ENCODE assay signal across 8 cellular contexts in the genomic region with DNA sequence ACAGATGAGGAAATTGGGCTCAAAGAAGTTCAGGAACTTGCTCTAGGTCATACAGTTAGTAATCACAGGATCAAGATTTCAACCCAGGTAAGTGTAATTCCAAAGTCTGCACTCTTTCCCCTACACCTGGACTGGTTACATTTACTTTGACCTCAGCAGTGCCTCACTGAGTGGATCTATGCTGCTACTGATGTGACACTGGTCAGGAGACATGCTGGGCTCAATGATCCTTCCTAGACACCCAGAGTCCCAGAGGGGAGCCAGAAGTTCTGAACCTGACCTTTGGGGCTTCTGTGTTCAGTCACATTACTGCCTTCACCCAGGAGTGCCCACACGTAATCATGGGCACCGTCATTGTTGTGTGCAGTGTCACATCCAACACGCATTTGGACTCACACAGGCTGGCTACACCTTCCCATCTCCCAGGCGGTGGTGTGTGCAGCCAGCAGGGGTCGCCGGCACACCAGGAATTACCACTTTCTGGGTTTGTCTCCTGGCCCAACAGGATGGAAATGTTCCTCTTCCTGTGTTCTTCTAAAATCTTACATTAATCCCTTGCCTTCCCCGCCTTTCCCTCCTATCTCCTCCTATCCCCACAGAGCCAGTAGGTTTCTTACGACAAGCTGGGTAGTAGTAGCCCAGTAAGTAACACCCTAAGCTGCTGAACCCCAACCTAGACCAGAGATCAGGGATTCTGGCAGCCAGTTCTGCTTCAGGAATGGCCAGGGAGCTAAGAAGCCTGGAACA. TPM values are rescaled to one million over a fixed set of nuclear protein-coding genes. Genes with fewer than 3 reads are reported as not detected.
DNase-seq lines count a peak whose midpoint lies in the region; ATAC-seq, FAIRE-seq and TF ChIP-seq lines count a peak whose summit lies in the region.

No MANE protein-coding gene starts in this region.

- H3K27ac ChIP-seq in CD4-positive, CD25-positive, alpha-beta regulatory T cell (ENCODE audit: insufficient read depth, low read length, poor library complexity, severe bottlenecking), result no peak overlapping the region
- H3K27ac ChIP-seq in GM23338 (ENCODE audit: low read depth) (no peak overlapping the region), breast epithelium (no peak overlapping the region), keratinocyte (ENCODE audit: control insufficient read depth, insufficient read depth, low read length) (no peak overlapping the region)

- no peaks in the 10 kb centered on the region for H3K36me3 ChIP-seq in CD4-positive, CD25-positive, alpha-beta regulatory T cell (ENCODE audit: control insufficient read depth, insufficient read depth, low read length)
- H3K36me3 ChIP-seq in GM23338 (ENCODE audit: insufficient read depth) (no peaks in the 10 kb centered on the region), breast epithelium (no peaks in the 10 kb centered on the region), keratinocyte (ENCODE audit: control insufficient read depth in 2 of 2, extremely low read depth in 1 of 2, insufficient read depth in 2 of 2, low read length in 2 of 2) (no peaks in the 10 kb centered on the region)

- H3K27me3 ChIP-seq in CD4-positive, CD25-positive, alpha-beta regulatory T cell (ENCODE audit: control insufficient read depth, insufficient read depth, low read length), result peaks cover 43% of the 10 kb centered on the region
- peaks cover 75% of the 10 kb centered on the region for H3K27me3 ChIP-seq in GM23338 (ENCODE audit: insufficient read depth)
- H3K27me3 ChIP-seq in breast epithelium, result peaks cover 0 to 34% of the 10 kb centered on the region in 2 donors
- peaks cover 15% of the 10 kb centered on the region for H3K27me3 ChIP-seq in keratinocyte (ENCODE audit: control insufficient read depth, extremely low read depth, insufficient read depth, low read length)

- H3K4me1 ChIP-seq in CD4-positive, CD25-positive, alpha-beta regulatory T cell (ENCODE audit: control insufficient read depth, insufficient read depth, low read length, poor library complexity, severe bottlenecking), result peaks cover 3% of the 10 kb centered on the region
- H3K4me1 ChIP-seq in GM23338 (ENCODE audit: insufficient read depth) (0 out of 2 replicates have a peak, but pooled peaks cover 5% of the 10 kb centered on the region), breast epithelium (no peaks in the 10 kb centered on the region), keratinocyte (ENCODE audit: control insufficient read depth, extremely low read depth, insufficient read depth, low read length) (peaks cover 8% of the 10 kb centered on the region)

- H3K9me3 Mint-ChIP-seq in CD4-positive, CD25-positive, alpha-beta regulatory T cell, result peaks cover 0 to 2% (median 0%) of the 10 kb centered on the region in 7 donors
- H3K9me3 Mint-ChIP-seq in GM23338, result no peaks in the 10 kb centered on the region

- no peak overlapping the region for H3K4me2 ChIP-seq in GM23338
- H3K4me2 ChIP-seq in keratinocyte (ENCODE audit: control insufficient read depth, extremely low read depth, insufficient read depth, low read depth, low read length), result no peak overlapping the region

- H3F3A ChIP-seq in GM23338 (replicated peaks; ENCODE audit: low read depth), result no peaks in the 10 kb centered on the region

- no peak overlapping the region for H3K27ac Mint-ChIP-seq in CD4-positive, CD25-positive, alpha-beta regulatory T cell
- H3K27ac Mint-ChIP-seq in GM23338, result no peak overlapping the region

- peak; percentile 48 for FAIRE-seq in keratinocyte (lab: Jason Lieb, UNC)

- H3K27me3 Mint-ChIP-seq in CD4-positive, CD25-positive, alpha-beta regulatory T cell, result peaks cover 91% of the 10 kb centered on the region
- peaks cover 36% of the 10 kb centered on the region for H3K27me3 Mint-ChIP-seq in GM23338 (ENCODE audit: insufficient read depth, low read depth, poor library complexity)

- H3K9me3 ChIP-seq in CD4-positive, CD25-positive, alpha-beta regulatory T cell (ENCODE audit: control insufficient read depth in 2 of 2, low read length in 2 of 2), result no peaks in the 10 kb centered on the region
- H3K9me3 ChIP-seq in breast epithelium, result no peaks in the 10 kb centered on the region
- no peaks in the 10 kb centered on the region for H3K9me3 ChIP-seq in keratinocyte (ENCODE audit: control insufficient read depth, low read depth, low read length)

- no peaks in the 10 kb centered on the region for H3K9me2 ChIP-seq in GM23338 (ENCODE audit: insufficient read depth)

- H3K4me1 Mint-ChIP-seq in CD4-positive, CD25-positive, alpha-beta regulatory T cell, result peaks cover 0 to 9% (median 5%) of the 10 kb centered on the region in 4 donors
- H3K4me1 Mint-ChIP-seq in GM23338, result peaks cover 9% of the 10 kb centered on the region

- no peaks in the 10 kb centered on the region for H4K20me1 ChIP-seq in GM23338 (replicated peaks; ENCODE audit: insufficient read depth)
- H4K20me1 ChIP-seq in keratinocyte (ENCODE audit: control insufficient read depth, extremely low read depth, insufficient read depth, low read length), result no peaks in the 10 kb centered on the region

- no peak for TF ChIP-seq POLR2A in breast epithelium (IDR thresholded peaks at IDR 0.05)

- ATAC-seq in CD4-positive, CD25-positive, alpha-beta regulatory T cell (ENCODE audit: low read depth in 2 of 2), result peak; percentile 80 to 82
- ATAC-seq in GM23338 (peak; percentile 97), HG03565 (IDR thresholded peaks at IDR 0.05; ENCODE audit: unreplicated experiment) (no peak)

- no peaks in the 10 kb centered on the region for H3K36me3 Mint-ChIP-seq in CD4-positive, CD25-positive, alpha-beta regulatory T cell
- no peaks in the 10 kb centered on the region; the same call in 2 of the 3 replicates for H3K36me3 Mint-ChIP-seq in GM23338 (ENCODE audit: low read depth)

- peak; percentile 77 to 99 for TF ChIP-seq CTCF in GM23338 (conservative IDR thresholded peaks at IDR 0.05; ENCODE audit: low read depth in 2 of 2)
- peak; percentile 62 to 91 (median 91) for TF ChIP-seq CTCF in breast epithelium (IDR thresholded peaks at IDR 0.05)
- TF ChIP-seq CTCF in keratinocyte (optimal IDR thresholded peaks at IDR 0.05 in 1 of 3, IDR thresholded peaks at IDR 0.05 in 1 of 3, conservative IDR thresholded peaks at IDR 0.05 in 1 of 3; ENCODE audit: extremely low read depth in 1 of 3, insufficient read depth in 2 of 3, low read length in 3 of 3), result peak; percentile 95 to 100 (median 99)

- no peaks in the 10 kb centered on the region for H3K9me1 ChIP-seq in keratinocyte (ENCODE audit: control insufficient read depth, extremely low read depth, insufficient read depth, low read length)

- DNase-seq in CD4-positive, CD25-positive, alpha-beta regulatory T cell, result peak; percentile 59 to 68 (median 67)
- DNase-seq in GM23338 (ENCODE audit: low spot score) (peak; percentile 82), NCI-H2171 (lab: John Stamatoyannopoulos, UW) (peak; percentile 35), breast epithelium (ENCODE audit: low spot score in 2 of 2) (peak; percentile 76 to 82), keratinocyte (ENCODE audit: low read depth, low spot score) (no peak)
- DNase-seq in activated CD4-positive, CD25-positive, alpha-beta regulatory T cell (lab: John Stamatoyannopoulos, UW), result peak; percentile 48 to 58 (median 54)
- peak; percentile 76 for DNase-seq in stimulated activated CD4-positive, alpha-beta T cell treated with anti-CD3 and anti-CD28 coated beads, Interleukin-1b, Interleukin-23, amount 100 ng/mL, for 48 hours

- dilution Hi-C loops in keratinocyte (cut with MboI; ENCODE audit: extremely low pct_ligation_motif_present, low sequenced_read_pairs), result no loop called here

- H3K79me2 ChIP-seq in GM23338 (replicated peaks; ENCODE audit: insufficient read depth) (no peaks in the 10 kb centered on the region), keratinocyte (ENCODE audit: control insufficient read depth, insufficient read depth, low read length) (no peaks in the 10 kb centered on the region)

- intact Hi-C loops in breast epithelium (cut with DNase I; ENCODE audit: low total_unique reads), result no loop called here

- H3K4me3 ChIP-seq in CD4-positive, CD25-positive, alpha-beta regulatory T cell (ENCODE audit: low read depth, low read length), result no peak overlapping the region
- no peak overlapping the region for H3K4me3 ChIP-seq in GM23338
- no peak overlapping the region for H3K4me3 ChIP-seq in breast epithelium
- H3K4me3 ChIP-seq in keratinocyte (ENCODE audit: control insufficient read depth in 2 of 3, extremely low read depth in 1 of 3, insufficient read depth in 2 of 3, low read depth in 1 of 3, low read length in 3 of 3), result no peak overlapping the region

- no peak overlapping the region for H3K4me3 Mint-ChIP-seq in CD4-positive, CD25-positive, alpha-beta regulatory T cell
- no peak overlapping the region for H3K4me3 Mint-ChIP-seq in GM23338

- H2AFZ ChIP-seq in GM23338 (peak overlapping the region; percentile 92), keratinocyte (ENCODE audit: control insufficient read depth, low read length) (peak overlapping the region; percentile 83)

- no peak overlapping the region for H3K9ac ChIP-seq in keratinocyte (ENCODE audit: control insufficient read depth, extremely low read depth, insufficient read depth, low read length)

RNA-seq across cellular contexts. Expression of a gene that starts 25.6 kb away (rescaled TPM):
- total RNA-seq in CD4-positive, CD25-positive, alpha-beta regulatory T cell, result 209 TPM
- 100 to 1,000 TPM in 3 of 4 donors, 10 to 100 TPM in 1; 91.5 to 119 (median 112) TPM for polyA plus RNA-seq in CD4-positive, CD25-positive, alpha-beta regulatory T cell
- total RNA-seq in GM23338 (2014; rRNA removed; shearing (Covaris generic)), result 20.4 and 21.3 TPM in 2 replicates
- polyA plus RNA-seq in GM23338 (2016; fragmentation: Nextera tagmentation; extraction: Ambion mirVana), result 4.6 and 6.5 TPM in 2 replicates
- 100 to 1,000 TPM; 218 to 301 (median 295) TPM for total RNA-seq in breast epithelium
- 51.8 to 142 TPM (median 67.3 TPM) in 3 replicates for polyA plus RNA-seq in keratinocyte
- 76.8 TPM for polyA plus RNA-seq in keratinocyte (2011; ENCODE audit: low read depth)
- 62.3 and 80.9 TPM in 2 replicates for polyA plus RNA-seq in keratinocyte (2011; cell fraction: cytosol; rRNA removed)
- polyA plus RNA-seq in keratinocyte (2011; cell fraction: nucleus; rRNA removed), result 258 and 301 TPM in 2 replicates
- 39.2 and 84.4 TPM in 2 replicates for polyA plus RNA-seq in keratinocyte (2012; ENCODE audit: low replicate concordance)
- 73.5 to 96.9 TPM (median 75.4 TPM) in 3 replicates for polyA minus RNA-seq in keratinocyte
- 25.3 TPM for polyA minus RNA-seq in keratinocyte (2011; cell fraction: cytosol; rRNA and poly(A)+ RNA removed)
- polyA minus RNA-seq in keratinocyte (2011; cell fraction: nucleus; rRNA and poly(A)+ RNA removed), result 52.4 and 69.3 TPM in 2 replicates

RNA-seq across cellular contexts. Expression of a gene that starts 25.8 kb away (rescaled TPM):
- total RNA-seq in CD4-positive, CD25-positive, alpha-beta regulatory T cell, result 228 TPM
- polyA plus RNA-seq in CD4-positive, CD25-positive, alpha-beta regulatory T cell, result 100 to 1,000 TPM; 577 to 700 (median 672) TPM
- total RNA-seq in GM23338 (2014; rRNA removed; shearing (Covaris generic)), result 362 and 393 TPM in 2 replicates
- polyA plus RNA-seq in GM23338 (2016; fragmentation: Nextera tagmentation; extraction: Ambion mirVana), result 815 and 821 TPM in 2 replicates
- 100 to 1,000 TPM; 286 to 394 (median 306) TPM for total RNA-seq in breast epithelium
- polyA plus RNA-seq in keratinocyte, result 138 to 236 TPM (median 205 TPM) in 3 replicates
- polyA plus RNA-seq in keratinocyte (2011; ENCODE audit: low read depth), result 13.2 TPM
- polyA plus RNA-seq in keratinocyte (2011; cell fraction: cytosol; rRNA removed), result 194 and 211 TPM in 2 replicates
- 77.1 and 77.5 TPM in 2 replicates for polyA plus RNA-seq in keratinocyte (2011; cell fraction: nucleus; rRNA removed)
- polyA plus RNA-seq in keratinocyte (2012; ENCODE audit: low replicate concordance), result 255 and 338 TPM in 2 replicates
- 333 to 630 TPM (median 388 TPM) in 3 replicates for polyA minus RNA-seq in keratinocyte
- polyA minus RNA-seq in keratinocyte (2011; cell fraction: cytosol; rRNA and poly(A)+ RNA removed), result 188 TPM
- 57.5 and 60.0 TPM in 2 replicates for polyA minus RNA-seq in keratinocyte (2011; cell fraction: nucleus; rRNA and poly(A)+ RNA removed)

RNA-seq across cellular contexts. Expression of a gene that starts 50.1 kb away (rescaled TPM):
- not detected for total RNA-seq in CD4-positive, CD25-positive, alpha-beta regulatory T cell
- not detected for polyA plus RNA-seq in CD4-positive, CD25-positive, alpha-beta regulatory T cell
- not detected in 2 replicates for total RNA-seq in GM23338 (2014; rRNA removed; shearing (Covaris generic))
- polyA plus RNA-seq in GM23338 (2016; fragmentation: Nextera tagmentation; extraction: Ambion mirVana) (not detected in 2 replicates), keratinocyte (not detected in 3 replicates)
- not detected for total RNA-seq in breast epithelium
- polyA plus RNA-seq in keratinocyte (2011; ENCODE audit: low read depth), result not detected
- polyA plus RNA-seq in keratinocyte (2011; cell fraction: cytosol; rRNA removed), result not detected in 2 replicates
- polyA plus RNA-seq in keratinocyte (2011; cell fraction: nucleus; rRNA removed), result not detected in 2 replicates
- not detected in 2 replicates for polyA plus RNA-seq in keratinocyte (2012; ENCODE audit: low replicate concordance)
- not detected in 3 replicates for polyA minus RNA-seq in keratinocyte
- not detected for polyA minus RNA-seq in keratinocyte (2011; cell fraction: cytosol; rRNA and poly(A)+ RNA removed)
- not detected in 2 replicates for polyA minus RNA-seq in keratinocyte (2011; cell fraction: nucleus; rRNA and poly(A)+ RNA removed)
